In genomic region chr9:87704342-87704741, GRCh38 we compare ENCODE assay signal across 2 cellular contexts.
TF ChIP-seq lines count a peak whose summit lies in the region.

No MANE protein-coding gene starts in this region.

TF ChIP-seq in GM23338, 12 proteins besides CTCF, POLR2A, EP300 and RAD21:
- TF ChIP-seq, protein P1, sequence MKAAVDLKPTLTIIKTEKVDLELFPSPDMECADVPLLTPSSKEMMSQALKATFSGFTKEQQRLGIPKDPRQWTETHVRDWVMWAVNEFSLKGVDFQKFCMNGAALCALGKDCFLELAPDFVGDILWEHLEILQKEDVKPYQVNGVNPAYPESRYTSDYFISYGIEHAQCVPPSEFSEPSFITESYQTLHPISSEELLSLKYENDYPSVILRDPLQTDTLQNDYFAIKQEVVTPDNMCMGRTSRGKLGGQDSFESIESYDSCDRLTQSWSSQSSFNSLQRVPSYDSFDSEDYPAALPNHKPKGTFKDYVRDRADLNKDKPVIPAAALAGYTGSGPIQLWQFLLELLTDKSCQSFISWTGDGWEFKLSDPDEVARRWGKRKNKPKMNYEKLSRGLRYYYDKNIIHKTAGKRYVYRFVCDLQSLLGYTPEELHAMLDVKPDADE (IDR thresholded peaks at IDR 0.05): no peak
- no peak for TF ChIP-seq EZH2 (IDR thresholded peaks at IDR 0.05; ENCODE audit: low read depth, unreplicated experiment)
- no peak for TF ChIP-seq ZNF331 (CRISPR knock-in tag; IDR thresholded peaks at IDR 0.05; ENCODE audit: low read depth)
- TF ChIP-seq EZH2phosphoT487 (IDR thresholded peaks at IDR 0.05; ENCODE audit: unreplicated experiment): no peak
- no peak for TF ChIP-seq POLR2AphosphoS5 (IDR thresholded peaks at IDR 0.05; ENCODE audit: low read depth)
- no peak for TF ChIP-seq JUNB (IDR thresholded peaks at IDR 0.05; ENCODE audit: unreplicated experiment)
- TF ChIP-seq STAT1 (IDR thresholded peaks at IDR 0.05; ENCODE audit: unreplicated experiment): no peak
- TF ChIP-seq ZNF462 (CRISPR knock-in tag; IDR thresholded peaks at IDR 0.05): no peak
- no peak for TF ChIP-seq ZNF114 (CRISPR knock-in tag; IDR thresholded peaks at IDR 0.05)
- no peak for TF ChIP-seq CREB1 (CRISPR knock-in tag; IDR thresholded peaks at IDR 0.05; ENCODE audit: low read depth)
TF ChIP-seq in GM23338: peak in this region for 0.

TF ChIP-seq in K562, 482 proteins besides CTCF, POLR2A, EP300 and RAD21 (continued from another document):
- TF ChIP-seq, protein P2, sequence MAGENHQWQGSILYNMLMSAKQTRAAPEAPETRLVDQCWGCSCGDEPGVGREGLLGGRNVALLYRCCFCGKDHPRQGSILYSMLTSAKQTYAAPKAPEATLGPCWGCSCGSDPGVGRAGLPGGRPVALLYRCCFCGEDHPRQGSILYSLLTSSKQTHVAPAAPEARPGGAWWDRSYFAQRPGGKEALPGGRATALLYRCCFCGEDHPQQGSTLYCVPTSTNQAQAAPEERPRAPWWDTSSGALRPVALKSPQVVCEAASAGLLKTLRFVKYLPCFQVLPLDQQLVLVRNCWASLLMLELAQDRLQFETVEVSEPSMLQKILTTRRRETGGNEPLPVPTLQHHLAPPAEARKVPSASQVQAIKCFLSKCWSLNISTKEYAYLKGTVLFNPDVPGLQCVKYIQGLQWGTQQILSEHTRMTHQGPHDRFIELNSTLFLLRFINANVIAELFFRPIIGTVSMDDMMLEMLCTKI (IDR thresholded peaks at IDR 0.05; ENCODE audit: partially characterized antibody): no peak
- TF ChIP-seq NEUROD1 (IDR thresholded peaks at IDR 0.05; ENCODE audit: borderline replicate concordance, low read depth, low read length, partially characterized antibody) (no peak), MEF2A (IDR thresholded peaks at IDR 0.05; ENCODE audit: control insufficient read depth, low read depth, low read length) (no peak), NFXL1 (CRISPR knock-in tag; IDR thresholded peaks at IDR 0.05) (no peak), PHTF2 (CRISPR knock-in tag; IDR thresholded peaks at IDR 0.05) (no peak), CREB5 (CRISPR knock-in tag; IDR thresholded peaks at IDR 0.05) (no peak), FOXJ3 (CRISPR knock-in tag; IDR thresholded peaks at IDR 0.05) (no peak), E2F3 (CRISPR knock-in tag; IDR thresholded peaks at IDR 0.05) (no peak), ZNF354B (CRISPR knock-in tag; IDR thresholded peaks at IDR 0.05) (no peak), TEAD2 (tag; IDR thresholded peaks at IDR 0.05) (no peak), ZNF282 (CRISPR knock-in tag; IDR thresholded peaks at IDR 0.05) (no peak), SMAD3 (CRISPR knock-in tag; conservative IDR thresholded peaks at IDR 0.05) (no peak)
- TF ChIP-seq, protein P3, sequence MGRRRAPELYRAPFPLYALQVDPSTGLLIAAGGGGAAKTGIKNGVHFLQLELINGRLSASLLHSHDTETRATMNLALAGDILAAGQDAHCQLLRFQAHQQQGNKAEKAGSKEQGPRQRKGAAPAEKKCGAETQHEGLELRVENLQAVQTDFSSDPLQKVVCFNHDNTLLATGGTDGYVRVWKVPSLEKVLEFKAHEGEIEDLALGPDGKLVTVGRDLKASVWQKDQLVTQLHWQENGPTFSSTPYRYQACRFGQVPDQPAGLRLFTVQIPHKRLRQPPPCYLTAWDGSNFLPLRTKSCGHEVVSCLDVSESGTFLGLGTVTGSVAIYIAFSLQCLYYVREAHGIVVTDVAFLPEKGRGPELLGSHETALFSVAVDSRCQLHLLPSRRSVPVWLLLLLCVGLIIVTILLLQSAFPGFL (CRISPR knock-in tag; IDR thresholded peaks at IDR 0.05): no peak
